In the genomic region with DNA sequence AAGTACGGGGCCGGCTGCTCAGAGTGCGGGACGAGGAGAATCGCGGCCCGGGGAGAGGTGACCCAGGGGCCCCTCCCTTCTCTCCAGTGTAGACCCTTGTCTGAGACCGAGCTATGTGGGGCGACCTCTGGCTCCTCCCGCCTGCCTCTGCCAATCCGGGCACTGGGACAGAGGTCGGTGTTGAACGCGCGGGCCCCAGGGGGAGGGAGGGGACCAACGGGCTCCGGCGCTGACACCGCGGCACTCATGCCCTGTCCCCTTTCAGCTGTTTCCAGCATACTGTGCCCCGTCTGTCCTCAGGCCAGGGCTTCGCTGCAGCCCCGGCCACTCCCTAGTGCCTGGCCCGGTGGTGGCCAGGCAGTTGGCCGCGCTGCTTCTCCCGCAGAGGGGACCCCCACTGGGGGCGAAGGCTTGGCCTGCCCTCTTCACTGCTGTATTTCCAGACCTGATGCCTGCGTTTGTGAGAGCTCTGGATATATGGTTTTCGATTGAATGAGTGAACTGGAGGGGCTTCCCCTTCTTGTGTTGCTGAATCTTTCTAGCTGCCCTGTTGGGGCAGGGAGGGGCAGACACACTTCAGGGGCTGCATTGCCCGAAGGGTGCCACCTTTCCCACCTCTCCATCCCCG, we compare ENCODE assay signal across 1 cellular context.
TF ChIP-seq lines count a peak whose summit lies in the region.

No MANE protein-coding gene starts in this region.

TF ChIP-seq in HepG2, 621 proteins besides CTCF, POLR2A, EP300 and RAD21 (continued from another document and continues in another):
- TF ChIP-seq, protein P1, sequence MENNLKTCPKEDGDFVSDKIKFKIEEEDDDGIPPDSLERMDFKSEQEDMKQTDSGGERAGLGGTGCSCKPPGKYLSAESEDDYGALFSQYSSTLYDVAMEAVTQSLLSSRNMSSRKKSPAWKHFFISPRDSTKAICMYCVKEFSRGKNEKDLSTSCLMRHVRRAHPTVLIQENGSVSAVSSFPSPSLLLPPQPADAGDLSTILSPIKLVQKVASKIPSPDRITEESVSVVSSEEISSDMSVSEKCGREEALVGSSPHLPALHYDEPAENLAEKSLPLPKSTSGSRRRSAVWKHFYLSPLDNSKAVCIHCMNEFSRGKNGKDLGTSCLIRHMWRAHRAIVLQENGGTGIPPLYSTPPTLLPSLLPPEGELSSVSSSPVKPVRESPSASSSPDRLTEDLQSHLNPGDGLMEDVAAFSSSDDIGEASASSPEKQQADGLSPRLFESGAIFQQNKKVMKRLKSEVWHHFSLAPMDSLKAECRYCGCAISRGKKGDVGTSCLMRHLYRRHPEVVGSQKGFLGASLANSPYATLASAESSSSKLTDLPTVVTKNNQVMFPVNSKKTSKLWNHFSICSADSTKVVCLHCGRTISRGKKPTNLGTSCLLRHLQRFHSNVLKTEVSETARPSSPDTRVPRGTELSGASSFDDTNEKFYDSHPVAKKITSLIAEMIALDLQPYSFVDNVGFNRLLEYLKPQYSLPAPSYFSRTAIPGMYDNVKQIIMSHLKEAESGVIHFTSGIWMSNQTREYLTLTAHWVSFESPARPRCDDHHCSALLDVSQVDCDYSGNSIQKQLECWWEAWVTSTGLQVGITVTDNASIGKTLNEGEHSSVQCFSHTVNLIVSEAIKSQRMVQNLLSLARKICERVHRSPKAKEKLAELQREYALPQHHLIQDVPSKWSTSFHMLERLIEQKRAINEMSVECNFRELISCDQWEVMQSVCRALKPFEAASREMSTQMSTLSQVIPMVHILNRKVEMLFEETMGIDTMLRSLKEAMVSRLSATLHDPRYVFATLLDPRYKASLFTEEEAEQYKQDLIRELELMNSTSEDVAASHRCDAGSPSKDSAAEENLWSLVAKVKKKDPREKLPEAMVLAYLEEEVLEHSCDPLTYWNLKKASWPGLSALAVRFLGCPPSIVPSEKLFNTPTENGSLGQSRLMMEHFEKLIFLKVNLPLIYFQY (CRISPR knock-in tag; IDR thresholded peaks at IDR 0.05; ENCODE audit: borderline replicate concordance), result no peak
- TF ChIP-seq IRF9 (CRISPR knock-in tag; IDR thresholded peaks at IDR 0.05; ENCODE audit: borderline replicate concordance) (no peak), ZBTB7B (CRISPR knock-in tag; IDR thresholded peaks at IDR 0.05) (0 out of 2 replicates have a peak, but pooled peaks have one; percentile 49), ZUFSP (CRISPR knock-in tag; IDR thresholded peaks at IDR 0.05; ENCODE audit: borderline replicate concordance) (no peak), ZNF878 (CRISPR knock-in tag; IDR thresholded peaks at IDR 0.05) (no peak), BHLHE40 (IDR thresholded peaks at IDR 0.05; ENCODE audit: low read length) (no peak), ZNF567 (CRISPR knock-in tag; IDR thresholded peaks at IDR 0.05; ENCODE audit: borderline replicate concordance) (0 out of 2 replicates have a peak, but pooled peaks have one; percentile 12), ZNF616 (CRISPR knock-in tag; IDR thresholded peaks at IDR 0.05; ENCODE audit: low read depth) (0 out of 2 replicates have a peak, but pooled peaks have one; percentile 22), RBM39 (IDR thresholded peaks at IDR 0.05; ENCODE audit: low read depth, low read length, poor library complexity, severe bottlenecking) (peak; percentile 32), ARNT2 (CRISPR knock-in tag; IDR thresholded peaks at IDR 0.05; ENCODE audit: low read depth) (peak; percentile 44; the same call in 1 of the 2 replicates), POLR2AphosphoS2 (IDR thresholded peaks at IDR 0.05; ENCODE audit: low read depth, low read length) (no peak), ATF6 (CRISPR knock-in tag; conservative IDR thresholded peaks at IDR 0.05) (no peak), RFXAP (CRISPR knock-in tag; IDR thresholded peaks at IDR 0.05; ENCODE audit: borderline replicate concordance) (peak; percentile 58; the same call in 1 of the 2 replicates), RFX5 (IDR thresholded peaks at IDR 0.05; ENCODE audit: low read depth, low read length) (no peak), ZMYM3 (CRISPR knock-in tag; IDR thresholded peaks at IDR 0.05) (no peak), HMG20A (CRISPR knock-in tag; IDR thresholded peaks at IDR 0.05; ENCODE audit: borderline replicate concordance) (peak; percentile 21; the same call in 1 of the 2 replicates), IRF2 (CRISPR knock-in tag; IDR thresholded peaks at IDR 0.05) (0 out of 2 replicates have a peak, but pooled peaks have one; percentile 20), BRCA1 (CRISPR knock-in tag; IDR thresholded peaks at IDR 0.05) (0 out of 2 replicates have a peak, but pooled peaks have one; percentile 74), TBX3 (IDR thresholded peaks at IDR 0.05; ENCODE audit: borderline replicate concordance) (no peak), GFI1 (CRISPR knock-in tag; IDR thresholded peaks at IDR 0.05; ENCODE audit: borderline replicate concordance) (peak; percentile 18), HOXA5 (CRISPR knock-in tag; IDR thresholded peaks at IDR 0.05) (no peak), MTA3 (CRISPR knock-in tag; IDR thresholded peaks at IDR 0.05) (no peak), RXRA (CRISPR knock-in tag; IDR thresholded peaks at IDR 0.05) (peak; percentile 89), ETV5 (CRISPR knock-in tag; IDR thresholded peaks at IDR 0.05; ENCODE audit: borderline replicate concordance) (no peak), HMGXB4 (CRISPR knock-in tag; IDR thresholded peaks at IDR 0.05; ENCODE audit: borderline replicate concordance in 1 of 2, low read depth in 1 of 2) (peak in 1 of 2 experiments; percentile 72; a peak in 2 of 4 replicates), TOE1 (CRISPR knock-in tag; IDR thresholded peaks at IDR 0.05) (no peak), RBAK (CRISPR knock-in tag; IDR thresholded peaks at IDR 0.05) (peak; percentile 21; the same call in 1 of the 2 replicates)
- TF ChIP-seq, protein P2, sequence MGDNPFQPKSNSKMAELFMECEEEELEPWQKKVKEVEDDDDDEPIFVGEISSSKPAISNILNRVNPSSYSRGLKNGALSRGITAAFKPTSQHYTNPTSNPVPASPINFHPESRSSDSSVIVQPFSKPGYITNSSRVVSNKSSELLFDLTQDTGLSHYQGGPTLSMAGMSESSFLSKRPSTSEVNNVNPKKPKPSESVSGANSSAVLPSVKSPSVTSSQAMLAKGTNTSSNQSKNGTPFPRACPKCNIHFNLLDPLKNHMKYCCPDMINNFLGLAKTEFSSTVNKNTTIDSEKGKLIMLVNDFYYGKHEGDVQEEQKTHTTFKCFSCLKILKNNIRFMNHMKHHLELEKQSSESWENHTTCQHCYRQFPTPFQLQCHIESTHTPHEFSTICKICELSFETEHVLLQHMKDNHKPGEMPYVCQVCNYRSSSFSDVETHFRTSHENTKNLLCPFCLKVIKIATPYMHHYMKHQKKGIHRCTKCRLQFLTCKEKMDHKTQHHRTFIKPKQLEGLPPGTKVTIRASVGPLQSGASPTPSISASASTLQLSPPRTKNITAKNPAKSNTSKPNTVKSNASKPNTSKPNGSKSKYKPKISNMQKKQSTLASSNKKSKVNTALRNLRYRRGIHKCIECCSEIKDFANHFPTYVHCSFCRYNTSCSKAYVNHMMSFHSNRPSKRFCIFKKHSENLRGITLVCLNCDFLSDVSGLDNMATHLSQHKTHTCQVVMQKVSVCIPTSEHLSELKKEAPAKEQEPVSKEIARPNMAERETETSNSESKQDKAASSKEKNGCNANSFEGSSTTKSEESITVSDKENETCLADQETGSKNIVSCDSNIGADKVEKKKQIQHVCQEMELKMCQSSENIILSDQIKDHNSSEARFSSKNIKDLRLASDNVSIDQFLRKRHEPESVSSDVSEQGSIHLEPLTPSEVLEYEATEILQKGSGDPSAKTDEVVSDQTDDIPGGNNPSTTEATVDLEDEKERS (CRISPR knock-in tag; IDR thresholded peaks at IDR 0.05), result peak; percentile 68; the same call in 1 of the 2 replicates
- TF ChIP-seq, protein P3, sequence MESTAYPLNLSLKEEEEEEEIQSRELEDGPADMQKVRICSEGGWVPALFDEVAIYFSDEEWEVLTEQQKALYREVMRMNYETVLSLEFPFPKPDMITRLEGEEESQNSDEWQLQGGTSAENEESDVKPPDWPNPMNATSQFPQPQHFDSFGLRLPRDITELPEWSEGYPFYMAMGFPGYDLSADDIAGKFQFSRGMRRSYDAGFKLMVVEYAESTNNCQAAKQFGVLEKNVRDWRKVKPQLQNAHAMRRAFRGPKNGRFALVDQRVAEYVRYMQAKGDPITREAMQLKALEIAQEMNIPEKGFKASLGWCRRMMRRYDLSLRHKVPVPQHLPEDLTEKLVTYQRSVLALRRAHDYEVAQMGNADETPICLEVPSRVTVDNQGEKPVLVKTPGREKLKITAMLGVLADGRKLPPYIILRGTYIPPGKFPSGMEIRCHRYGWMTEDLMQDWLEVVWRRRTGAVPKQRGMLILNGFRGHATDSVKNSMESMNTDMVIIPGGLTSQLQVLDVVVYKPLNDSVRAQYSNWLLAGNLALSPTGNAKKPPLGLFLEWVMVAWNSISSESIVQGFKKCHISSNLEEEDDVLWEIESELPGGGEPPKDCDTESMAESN (CRISPR knock-in tag; conservative IDR thresholded peaks at IDR 0.05), result no peak
- TF ChIP-seq, protein P4, sequence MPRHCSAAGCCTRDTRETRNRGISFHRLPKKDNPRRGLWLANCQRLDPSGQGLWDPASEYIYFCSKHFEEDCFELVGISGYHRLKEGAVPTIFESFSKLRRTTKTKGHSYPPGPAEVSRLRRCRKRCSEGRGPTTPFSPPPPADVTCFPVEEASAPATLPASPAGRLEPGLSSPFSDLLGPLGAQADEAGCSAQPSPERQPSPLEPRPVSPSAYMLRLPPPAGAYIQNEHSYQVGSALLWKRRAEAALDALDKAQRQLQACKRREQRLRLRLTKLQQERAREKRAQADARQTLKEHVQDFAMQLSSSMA (CRISPR knock-in tag; IDR thresholded peaks at IDR 0.05), result 0 out of 2 replicates have a peak, but pooled peaks have one; percentile 11
- TF ChIP-seq, protein P5, sequence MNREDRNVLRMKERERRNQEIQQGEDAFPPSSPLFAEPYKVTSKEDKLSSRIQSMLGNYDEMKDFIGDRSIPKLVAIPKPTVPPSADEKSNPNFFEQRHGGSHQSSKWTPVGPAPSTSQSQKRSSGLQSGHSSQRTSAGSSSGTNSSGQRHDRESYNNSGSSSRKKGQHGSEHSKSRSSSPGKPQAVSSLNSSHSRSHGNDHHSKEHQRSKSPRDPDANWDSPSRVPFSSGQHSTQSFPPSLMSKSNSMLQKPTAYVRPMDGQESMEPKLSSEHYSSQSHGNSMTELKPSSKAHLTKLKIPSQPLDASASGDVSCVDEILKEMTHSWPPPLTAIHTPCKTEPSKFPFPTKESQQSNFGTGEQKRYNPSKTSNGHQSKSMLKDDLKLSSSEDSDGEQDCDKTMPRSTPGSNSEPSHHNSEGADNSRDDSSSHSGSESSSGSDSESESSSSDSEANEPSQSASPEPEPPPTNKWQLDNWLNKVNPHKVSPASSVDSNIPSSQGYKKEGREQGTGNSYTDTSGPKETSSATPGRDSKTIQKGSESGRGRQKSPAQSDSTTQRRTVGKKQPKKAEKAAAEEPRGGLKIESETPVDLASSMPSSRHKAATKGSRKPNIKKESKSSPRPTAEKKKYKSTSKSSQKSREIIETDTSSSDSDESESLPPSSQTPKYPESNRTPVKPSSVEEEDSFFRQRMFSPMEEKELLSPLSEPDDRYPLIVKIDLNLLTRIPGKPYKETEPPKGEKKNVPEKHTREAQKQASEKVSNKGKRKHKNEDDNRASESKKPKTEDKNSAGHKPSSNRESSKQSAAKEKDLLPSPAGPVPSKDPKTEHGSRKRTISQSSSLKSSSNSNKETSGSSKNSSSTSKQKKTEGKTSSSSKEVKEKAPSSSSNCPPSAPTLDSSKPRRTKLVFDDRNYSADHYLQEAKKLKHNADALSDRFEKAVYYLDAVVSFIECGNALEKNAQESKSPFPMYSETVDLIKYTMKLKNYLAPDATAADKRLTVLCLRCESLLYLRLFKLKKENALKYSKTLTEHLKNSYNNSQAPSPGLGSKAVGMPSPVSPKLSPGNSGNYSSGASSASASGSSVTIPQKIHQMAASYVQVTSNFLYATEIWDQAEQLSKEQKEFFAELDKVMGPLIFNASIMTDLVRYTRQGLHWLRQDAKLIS (CRISPR knock-in tag; IDR thresholded peaks at IDR 0.05), result 0 out of 2 replicates have a peak, but pooled peaks have one; percentile 48
